21 cellular contexts compared by ENCODE assay signal in the genomic region with DNA sequence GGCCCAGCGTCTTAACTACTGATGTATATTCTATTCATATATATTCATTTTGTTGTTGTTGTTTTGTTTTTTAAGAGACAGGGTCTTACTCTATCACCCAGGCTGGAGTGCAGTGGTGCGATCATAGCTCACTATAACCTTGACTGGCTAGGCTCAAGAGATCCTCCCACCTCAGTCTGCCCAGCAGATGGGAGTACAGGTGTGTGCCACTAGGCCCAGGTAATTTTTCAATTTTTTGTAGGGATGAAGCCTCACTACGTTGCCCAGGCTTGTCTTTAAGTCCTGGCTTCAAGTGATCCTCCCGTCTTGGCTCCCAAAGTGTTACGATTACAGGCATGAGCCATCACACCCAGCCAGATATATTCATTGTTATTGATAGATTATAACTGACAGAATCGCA. TPM values are rescaled to one million over a fixed set of nuclear protein-coding genes. Genes with fewer than 3 reads are reported as not detected.
A peak's percentile ranks its signal among the peaks of the same experiment; 100 is the strongest.
DNase-seq lines count a peak whose midpoint lies in the region; ATAC-seq and TF ChIP-seq lines count a peak whose summit lies in the region.
"Had no signal": no experiment of that assay in that cellular context is flagged by ENCODE, and none has a peak within 500 bp of the region (broad histone marks: within the 10 kb centered on the region; RNA-seq: fewer than 3 reads in every experiment).

No MANE protein-coding gene starts in this region.

- peak overlapping the region; percentile 21 for H2BK120ac ChIP-seq in trophoblast cell (ENCODE audit: insufficient read depth, low read length, poor library complexity)

- H3K23ac ChIP-seq in trophoblast cell (ENCODE audit: low read length) = no peak overlapping the region

- peaks cover 19% of the 10 kb centered on the region for H3K79me1 ChIP-seq in trophoblast cell (ENCODE audit: low read length)

- H2BK12ac ChIP-seq in trophoblast cell (ENCODE audit: low read length) = peak overlapping the region; percentile 94

- no peak overlapping the region for H3K4me2 ChIP-seq in trophoblast cell (ENCODE audit: low read length)
- H3K4me2 ChIP-seq: BLaER1 had no signal

- H3K9ac ChIP-seq in trophoblast cell (ENCODE audit: low read length) = no peak overlapping the region
- H3K9ac ChIP-seq: BLaER1, GM23248 had no signal

- peak overlapping the region; percentile 32 for H4K8ac ChIP-seq in trophoblast cell (ENCODE audit: low read depth, low read length)

- H3K4me1 Mint-ChIP-seq in progenitor cell of endocrine pancreas (ENCODE audit: low read depth) = peaks cover 36% of the 10 kb centered on the region
- H3K4me1 Mint-ChIP-seq: B cell had no signal

- no peaks in the 10 kb centered on the region for H3K79me2 ChIP-seq in trophoblast cell (ENCODE audit: control insufficient read depth, insufficient read depth, low read length, poor library complexity)

- H3K36me3 Mint-ChIP-seq in progenitor cell of endocrine pancreas (ENCODE audit: insufficient read depth) = no peaks in the 10 kb centered on the region
- H3K36me3 Mint-ChIP-seq: CD4-positive, CD25-positive, alpha-beta regulatory T cell; CD8-positive, alpha-beta T cell had no signal

- no peak overlapping the region for H3K4ac ChIP-seq in trophoblast cell (ENCODE audit: low read depth, low read length)

- DNase-seq in NCI-H2171 treated with DMSO at 0.1 percent for 48 hours (lab: John Stamatoyannopoulos, UW) (peak; percentile 58), NCI-H2171 (lab: John Stamatoyannopoulos, UW) (no peak), foreskin keratinocyte (peak in 1 of 2 donors; percentile 29), trophoblast cell (no peak), RKO (ENCODE audit: low spot score) (no peak), RPMI8226 (no peak), progenitor cell of endocrine pancreas (ENCODE audit: low spot score, unreplicated experiment) (no peak)
- DNase-seq: CD4-positive, CD25-positive, alpha-beta regulatory T cell; CD8-positive, alpha-beta T cell; DMS 273 treated with DMSO at 0.1 percent for 48 hours; DMS79; EL; GDM1; GM23248; H7; HCEC 1CT had no signal

- TF ChIP-seq CTCF in foreskin keratinocyte (conservative IDR thresholded peaks at IDR 0.05) = peak; percentile 51
- TF ChIP-seq CTCF in progenitor cell of endocrine pancreas (IDR thresholded peaks at IDR 0.05; ENCODE audit: unreplicated experiment) = no peak

- H3K27me3 Mint-ChIP-seq in progenitor cell of endocrine pancreas = no peaks in the 10 kb centered on the region
- H3K27me3 Mint-ChIP-seq: B cell had no signal

- no peak for ATAC-seq in foreskin keratinocyte
- ATAC-seq: CD8-positive, alpha-beta T cell; GM12878 had no signal

- peak overlapping the region; percentile 78 for H4K91ac ChIP-seq in trophoblast cell (ENCODE audit: low read depth, low read length)

- WGBS in trophoblast cell (ENCODE audit: extremely low coverage, insufficient coverage, insufficient read length) = no CpG with 5 or more reads among the region's 6 CpGs

- H3K27me3 ChIP-seq in foreskin keratinocyte = no peaks in the 10 kb centered on the region
- no peaks in the 10 kb centered on the region for H3K27me3 ChIP-seq in trophoblast cell (ENCODE audit: insufficient read depth, low read length)
- H3K27me3 ChIP-seq: BLaER1 had no signal

- no peaks in the 10 kb centered on the region for H3K9me3 ChIP-seq in trophoblast cell (ENCODE audit: insufficient read depth, low read depth, low read length)
- H3K9me3 ChIP-seq: BLaER1 had no signal

- peak overlapping the region; percentile 62 for H3K14ac ChIP-seq in trophoblast cell (ENCODE audit: low read length)

- no peak overlapping the region for H3K18ac ChIP-seq in trophoblast cell (ENCODE audit: low read length)

- no peaks in the 10 kb centered on the region for H3K9me3 Mint-ChIP-seq in progenitor cell of endocrine pancreas (ENCODE audit: low read depth)
- H3K9me3 Mint-ChIP-seq: CD4-positive, CD25-positive, alpha-beta regulatory T cell; CD8-positive, alpha-beta T cell had no signal

- no peak overlapping the region for H3K4me3 Mint-ChIP-seq in progenitor cell of endocrine pancreas (ENCODE audit: low read depth)
- H3K4me3 Mint-ChIP-seq: B cell; CD4-positive, CD25-positive, alpha-beta regulatory T cell; CD8-positive, alpha-beta T cell had no signal

- H3K36me3 ChIP-seq in trophoblast cell (ENCODE audit: control insufficient read depth in 1 of 2, insufficient read depth in 2 of 2, low read length in 2 of 2) = no peaks in the 10 kb centered on the region
- H3K36me3 ChIP-seq: BLaER1 had no signal

- H3K27ac ChIP-seq in foreskin keratinocyte (no peak overlapping the region), trophoblast cell (ENCODE audit: low read depth, low read length) (peak overlapping the region; percentile 29)
- H3K27ac ChIP-seq: 22Rv1, BLaER1, C4-2B, GM23248 had no signal

- peak overlapping the region; percentile 68 for H2BK5ac ChIP-seq in trophoblast cell (ENCODE audit: low read depth, low read length, poor library complexity)

- no peak overlapping the region for H4K12ac ChIP-seq in trophoblast cell (ENCODE audit: low read depth, low read length)

- H3K27ac Mint-ChIP-seq in progenitor cell of endocrine pancreas = no peak overlapping the region
- H3K27ac Mint-ChIP-seq: B cell; CD4-positive, CD25-positive, alpha-beta regulatory T cell; CD8-positive, alpha-beta T cell had no signal

- H2AK5ac ChIP-seq in trophoblast cell (ENCODE audit: low read length) = no peak overlapping the region

- no peaks in the 10 kb centered on the region for H3K4me1 ChIP-seq in foreskin keratinocyte
- H3K4me1 ChIP-seq in trophoblast cell (ENCODE audit: control insufficient read depth in 1 of 2, insufficient read depth in 2 of 2, low read length in 2 of 2) = peaks cover 28 to 30% of the 10 kb centered on the region in 2 experiments

- no peak overlapping the region for H2AFZ ChIP-seq in trophoblast cell (ENCODE audit: insufficient read depth, low read length, poor library complexity)
- H2AFZ ChIP-seq: GM23248 had no signal

- no peak overlapping the region for H3K4me3 ChIP-seq in trophoblast cell (ENCODE audit: low read depth, low read length)
- H3K4me3 ChIP-seq: BLaER1, GM12878, GM23248 had no signal

RNA-seq across cellular contexts. Expression of gene STN1, which starts 12.9 kb away (rescaled TPM):
- total RNA-seq in foreskin keratinocyte (28.9 and 29.4 TPM in 2 replicates), progenitor cell of endocrine pancreas (13.6 and 15.7 TPM in 2 replicates)
- polyA plus RNA-seq in foreskin keratinocyte = 22.7 and 27.0 TPM in 2 replicates
- 15.1 and 17.4 TPM in 2 replicates for polyA plus RNA-seq in trophoblast cell (2013)

RNA-seq across cellular contexts. Expression of gene SLK, which starts 36.1 kb away (rescaled TPM):
- total RNA-seq in foreskin keratinocyte (59.3 and 64.3 TPM in 2 replicates), progenitor cell of endocrine pancreas (29.8 and 29.9 TPM in 2 replicates)
- 10.5 and 11.1 TPM in 2 replicates for polyA plus RNA-seq in foreskin keratinocyte
- 31.0 and 33.1 TPM in 2 replicates for polyA plus RNA-seq in trophoblast cell (2013)
